Comparison of ENCODE assay signal across 13 cellular contexts in genomic region chr11:94928146-94928995, GRCh38. TPM values are rescaled to one million over a fixed set of nuclear protein-coding genes. Genes with fewer than 3 reads are reported as not detected.
DNase-seq lines count a peak whose midpoint lies in the region; ATAC-seq and TF ChIP-seq lines count a peak whose summit lies in the region.
"Had no signal": no experiment of that assay in that cellular context is flagged by ENCODE, and none has a peak within 500 bp of the region (broad histone marks: within the 10 kb centered on the region; RNA-seq: fewer than 3 reads in every experiment).

No MANE protein-coding gene starts in this region.

- TF ChIP-seq CTCF in lower lobe of right lung (IDR thresholded peaks at IDR 0.05) = no peak

- intact Hi-C loops in lower lobe of right lung (cut with DNase I) = no loop called here

- no peak for ATAC-seq in lower lobe of right lung
- ATAC-seq in GM19328 (IDR thresholded peaks at IDR 0.05; ENCODE audit: unreplicated experiment) = no peak
- ATAC-seq: PC-3 had no signal

- peak overlapping the region; percentile 88 for H3K27ac ChIP-seq in GM23248
- peak overlapping the region; percentile 61 for H3K27ac ChIP-seq in angular gyrus (ENCODE audit: low read depth, low read length)
- H3K27ac ChIP-seq in lower lobe of right lung = peak overlapping the region; percentile 77
- H3K27ac ChIP-seq in temporal lobe (ENCODE audit: low read depth, low read length) = peak overlapping the region; percentile 84

- 100% methylated on average over 1 of the region's 1 CpG for WGBS in GM23248 (ENCODE audit: low coverage in 1 of 2, low lambda C conversion rate in 2 of 2, missing lambda C conversion rate in 2 of 2), 2 experiments

- in situ Hi-C loops in GM23248 (cut with MboI) = no loop called here

- H3K9me3 ChIP-seq in GM23248 (ENCODE audit: low read depth) (no peaks in the 10 kb centered on the region), lower lobe of right lung (no peaks in the 10 kb centered on the region)

- H2AFZ ChIP-seq in GM23248 = no peak overlapping the region

- H3F3A ChIP-seq in GM23248 (ENCODE audit: insufficient read depth) = peaks cover 45% of the 10 kb centered on the region

- peaks cover 43% of the 10 kb centered on the region for H3K4me1 ChIP-seq in GM23248 (ENCODE audit: insufficient read depth)
- H3K4me1 ChIP-seq in lower lobe of right lung = peaks cover 45% of the 10 kb centered on the region

- no peaks in the 10 kb centered on the region for H3K9me2 ChIP-seq in GM23248 (ENCODE audit: insufficient read depth)

- no peaks in the 10 kb centered on the region for H4K20me1 ChIP-seq in GM23248 (ENCODE audit: insufficient read depth)

- H3K79me2 ChIP-seq in GM23248 (ENCODE audit: insufficient read depth) = no peaks in the 10 kb centered on the region

- no peaks in the 10 kb centered on the region for H3K27me3 ChIP-seq in GM23248 (replicated peaks; ENCODE audit: insufficient read depth)
- no peaks in the 10 kb centered on the region for H3K27me3 ChIP-seq in lower lobe of right lung (ENCODE audit: low read depth)

- no peaks in the 10 kb centered on the region for H3K36me3 ChIP-seq in GM23248 (ENCODE audit: low read depth)
- no peaks in the 10 kb centered on the region for H3K36me3 ChIP-seq in lower lobe of right lung

- DNase-seq in GM23248 (peak; percentile 35), lower lobe of right lung (no peak), cerebellar cortex (ENCODE audit: low spot score) (no peak), NCI-H446 treated with DMSO at 0.1 percent for 48 hours (lab: John Stamatoyannopoulos, UW) (no peak)
- DNase-seq: activated CD4-positive, CD25-positive, alpha-beta regulatory T cell; CD4-positive, CD25-positive, alpha-beta regulatory T cell; cortex of kidney; NCI-H1417 treated with DMSO at 0.1 percent for 48 hours; NCI-H345; PC-3 had no signal

- no peak overlapping the region for H3K9ac ChIP-seq in GM23248

- no peak overlapping the region for H3K4me3 ChIP-seq in GM23248
- no peak overlapping the region for H3K4me3 ChIP-seq in lower lobe of right lung

- H3K4me2 ChIP-seq in GM23248 (ENCODE audit: unreplicated experiment) = peak overlapping the region; percentile 54

RNA-seq across cellular contexts. Expression of gene CWC15, which starts 45.0 kb away (rescaled TPM):
- 26.7 and 30.4 TPM in 2 replicates for total RNA-seq in GM23248 (2014; rRNA removed; shearing (Covaris generic))
- 70.3 and 76.6 TPM in 2 replicates for polyA plus RNA-seq in GM23248 (2016; fragmentation: Nextera tagmentation; extraction: Ambion mirVana)
- total RNA-seq in lower lobe of right lung (57.9 TPM), temporal lobe (31.2 TPM)

RNA-seq across cellular contexts. Expression of gene KDM4D, which starts 45.1 kb away (rescaled TPM):
- total RNA-seq in GM23248 (2014; rRNA removed; shearing (Covaris generic)) = 0.43 and 1.4 TPM in 2 replicates
- 0.45 and 0.71 TPM in 2 replicates for polyA plus RNA-seq in GM23248 (2016; fragmentation: Nextera tagmentation; extraction: Ambion mirVana)
- 0.68 TPM for total RNA-seq in lower lobe of right lung
- 1.7 TPM for total RNA-seq in temporal lobe
